ENCODE assay signal across 10 cellular contexts in the genomic region with DNA sequence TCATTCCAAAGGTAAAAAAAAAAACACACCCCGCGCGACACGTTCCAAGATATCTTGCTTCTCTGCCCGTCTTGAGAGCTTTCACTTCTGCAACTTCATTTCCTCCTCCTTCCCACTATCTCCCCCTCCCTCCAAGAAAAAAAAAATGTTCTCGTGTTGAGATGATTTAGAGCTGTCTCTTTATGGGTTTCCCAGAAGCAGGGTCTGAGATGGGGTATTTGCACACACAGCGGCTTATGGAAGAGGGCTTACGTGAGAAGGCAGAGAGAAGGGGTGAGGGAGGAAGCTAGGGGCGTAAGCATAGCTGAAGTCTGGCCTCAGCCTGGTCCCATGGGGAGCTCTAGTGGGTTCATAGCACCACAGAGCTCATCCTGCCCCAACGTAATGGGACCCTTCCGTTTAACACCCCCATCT. TPM values are rescaled to one million over a fixed set of nuclear protein-coding genes. Genes with fewer than 3 reads are reported as not detected.
A peak's percentile ranks its signal among the peaks of the same experiment; 100 is the strongest.
DNase-seq lines count a peak whose midpoint lies in the region; ATAC-seq, FAIRE-seq and TF ChIP-seq lines count a peak whose summit lies in the region.
"Had no signal": no experiment of that assay in that cellular context is flagged by ENCODE, and none has a peak within 500 bp of the region (broad histone marks: within the 10 kb centered on the region; RNA-seq: fewer than 3 reads in every experiment).

No MANE protein-coding gene starts in this region.

- no peak for TF ChIP-seq POLR2A in GM12891 (IDR thresholded peaks at IDR 0.05; ENCODE audit: low read depth, low read length)

- H3K4me1 Mint-ChIP-seq in nephron progenitor cell: peaks cover 23% of the 10 kb centered on the region

- TF ChIP-seq CTCF in nephron progenitor cell (IDR thresholded peaks at IDR 0.05): no peak

- H3K4me3 Mint-ChIP-seq in nephron progenitor cell: no peak overlapping the region

- intact Hi-C loops in Right ventricle myocardium inferior (cut with DNase I): no loop called here

- FAIRE-seq in GM12891 (lab: Jason Lieb, UNC): no peak
- FAIRE-seq: colon had no signal

- H3K27me3 Mint-ChIP-seq in nephron progenitor cell (ENCODE audit: low read depth, poor library complexity): peaks cover 2% of the 10 kb centered on the region

- H3K9me3 Mint-ChIP-seq in nephron progenitor cell: no peaks in the 10 kb centered on the region

- ATAC-seq in HG03460 (IDR thresholded peaks at IDR 0.05; ENCODE audit: unreplicated experiment) (peak; percentile 57), Right ventricle myocardium inferior (no peak), GM19463 (IDR thresholded peaks at IDR 0.05; ENCODE audit: unreplicated experiment) (no peak), GM18517 (IDR thresholded peaks at IDR 0.05; ENCODE audit: unreplicated experiment) (no peak)

- peak overlapping the region; percentile 44 for H3K27ac Mint-ChIP-seq in nephron progenitor cell

- DNase-seq in GM12891 (ENCODE audit: insufficient read length, low spot score) (no peak), nephron progenitor cell (no peak), Right ventricle myocardium inferior (ENCODE audit: missing footprints) (no peak), dedifferentiated amniotic fluid mesenchymal stem cell (ENCODE audit: extremely low spot score) (no peak)
- peak; percentile 43 to 56 for DNase-seq in activated T-cell treated with anti-CD3 and anti-CD28 coated beads, Interleukin-2, amount 50 U/mL, for 48 hours
- DNase-seq: islet precursor cell had no signal

- peaks cover 27% of the 10 kb centered on the region for H3K36me3 Mint-ChIP-seq in nephron progenitor cell (ENCODE audit: low read depth)

TF ChIP-seq in GM12891, 5 proteins besides CTCF, POLR2A, EP300 and RAD21:
- TF ChIP-seq POLR2AphosphoS5 (IDR thresholded peaks at IDR 0.05; ENCODE audit: low read depth, low read length): no peak
- TF ChIP-seq SPI1 (IDR thresholded peaks at IDR 0.05; ENCODE audit: low read depth, low read length): peak; percentile 84
- TF ChIP-seq POU2F2 (IDR thresholded peaks at IDR 0.05; ENCODE audit: low read depth, low read length): no peak

RNA-seq across cellular contexts. Expression of a gene that starts 31.3 kb away (rescaled TPM):
- polyA plus RNA-seq in GM12891 (2012; ENCODE audit: low read depth, missing spikeins): 30.4 TPM
- 32.8 TPM for total RNA-seq in Right ventricle myocardium inferior

RNA-seq across cellular contexts. Expression of a gene that starts 42.2 kb away (rescaled TPM):
- polyA plus RNA-seq in GM12891 (2012; ENCODE audit: low read depth, missing spikeins): 10.6 TPM
- 26.0 TPM for total RNA-seq in Right ventricle myocardium inferior

Comparison
In these comparisons a context has a peak if more than half of its experiments do, and no peak if none do; other contexts are left out.
1. DNase-seq: peak in activated T-cell treated with anti-CD3 and anti-CD28 coated beads, Interleukin-2, amount 50 U/mL, for 48 hours (2 of 2); none in GM12891 (single experiment), nephron progenitor cell (single experiment), Right ventricle myocardium inferior (single experiment) and dedifferentiated amniotic fluid mesenchymal stem cell (single experiment).